24 cellular contexts compared by ENCODE assay signal in the genomic region with DNA sequence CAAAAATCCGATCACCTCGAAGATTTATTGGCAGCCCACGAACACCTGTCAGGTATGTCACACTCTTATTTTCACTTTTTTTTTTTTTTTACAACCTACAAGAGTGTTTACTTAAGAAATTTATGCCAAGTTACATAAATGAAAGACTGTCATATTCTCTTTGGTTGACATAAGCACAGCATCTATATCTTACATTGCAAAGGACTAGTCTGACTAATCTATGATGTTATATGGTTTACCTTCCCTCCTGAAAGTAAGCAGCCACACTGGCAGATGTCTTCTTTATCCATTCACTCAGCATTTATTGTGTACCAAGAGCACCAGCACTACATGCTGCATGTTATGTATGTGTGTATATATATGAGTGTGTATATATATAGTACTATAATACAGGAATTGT.
A peak's percentile ranks its signal among the peaks of the same experiment; 100 is the strongest.
DNase-seq lines count a peak whose midpoint lies in the region; ATAC-seq, FAIRE-seq and TF ChIP-seq lines count a peak whose summit lies in the region.
"Had no signal": no experiment of that assay in that cellular context is flagged by ENCODE, and none has a peak within 500 bp of the region (broad histone marks: within the 10 kb centered on the region; RNA-seq: fewer than 3 reads in every experiment).

No MANE protein-coding gene starts in this region.

- H3K4me3 Mint-ChIP-seq in natural killer cell, result peak overlapping the region; percentile 0
- no peak overlapping the region for H3K4me3 Mint-ChIP-seq in natural killer cell treated with Interleukin-12 subunit alpha and Interleukin-12 subunit beta and Interleukin-15 and Interleukin-18, amount 100 ng/mL, for 72 hours
- H3K4me3 Mint-ChIP-seq: CD14-positive monocyte; CD4-positive, alpha-beta T cell; CD8-positive, alpha-beta memory T cell; HFFc6 had no signal

- H3K9me3 ChIP-seq in H1 (ENCODE audit: insufficient read depth in 2 of 2, low read depth in 1 of 2, low read length in 1 of 2) (no peaks in the 10 kb centered on the region), small intestine (ENCODE audit: control insufficient read depth, low read depth) (no peaks in the 10 kb centered on the region)
- H3K9me3 ChIP-seq: BE2C; BLaER1 treated with 17β-estradiol and CSF1 and Interleukin-3, amounts not matched to agents 10 nM and 100 nM; HAP-1 had no signal

- no peak overlapping the region for H3K14ac ChIP-seq in H1 (ENCODE audit: insufficient read length)

- no peak overlapping the region for H2AFZ ChIP-seq in H1 (ENCODE audit: low read length)
- H2AFZ ChIP-seq: GM23248 had no signal

- no peaks in the 10 kb centered on the region for H3K79me1 ChIP-seq in H1 (ENCODE audit: low read depth, low read length)

- no peak overlapping the region for H2BK5ac ChIP-seq in H1 (ENCODE audit: low read depth, low read length)

- no peaks in the 10 kb centered on the region for H3K36me3 Mint-ChIP-seq in natural killer cell
- no peaks in the 10 kb centered on the region for H3K36me3 Mint-ChIP-seq in natural killer cell treated with Interleukin-12 subunit alpha and Interleukin-12 subunit beta and Interleukin-15 and Interleukin-18, amount 100 ng/mL, for 72 hours
- H3K36me3 Mint-ChIP-seq: CD14-positive monocyte; CD8-positive, alpha-beta memory T cell had no signal

- H3K4me1 Mint-ChIP-seq in natural killer cell, result peaks cover 26 to 29% of the 10 kb centered on the region in 2 donors
- H3K4me1 Mint-ChIP-seq in natural killer cell treated with Interleukin-12 subunit alpha and Interleukin-12 subunit beta and Interleukin-15 and Interleukin-18, amount 100 ng/mL, for 72 hours (ENCODE audit: low read depth in 2 of 2), result peaks cover 19 to 26% of the 10 kb centered on the region in 2 donors
- H3K4me1 Mint-ChIP-seq: CD14-positive monocyte; CD8-positive, alpha-beta memory T cell had no signal

- no peak overlapping the region for H3K9ac ChIP-seq in H1 (replicated peaks in 1 of 4; ENCODE audit: extremely low read depth in 1 of 4, low read depth in 3 of 4, low read length in 3 of 4)
- H3K9ac ChIP-seq: BLaER1 treated with 17β-estradiol and CSF1 and Interleukin-3, amounts not matched to agents 10 nM and 100 nM; GM23248 had no signal

- H3K27ac Mint-ChIP-seq in natural killer cell, result no peak overlapping the region
- no peak overlapping the region for H3K27ac Mint-ChIP-seq in natural killer cell treated with Interleukin-12 subunit alpha and Interleukin-12 subunit beta and Interleukin-15 and Interleukin-18, amount 100 ng/mL, for 72 hours
- H3K27ac Mint-ChIP-seq: CD14-positive monocyte; CD4-positive, alpha-beta T cell; CD8-positive, alpha-beta memory T cell; HFFc6 had no signal

- ATAC-seq in natural killer cell (no peak), GM21360 (IDR thresholded peaks at IDR 0.05; ENCODE audit: unreplicated experiment) (no peak)
- no peak for ATAC-seq in natural killer cell treated with Interleukin-12 subunit alpha and Interleukin-12 subunit beta and Interleukin-15 and Interleukin-18, amount 100 ng/mL, for 72 hours

- peak; percentile 58 for FAIRE-seq in H54 (lab: Jason Lieb, UNC)
- FAIRE-seq in H1 (lab: Jason Lieb, UNC), result peak; percentile 52
- FAIRE-seq in small intestine (lab: Jason Lieb, UNC), result peak; percentile 62
- FAIRE-seq: A204.1, D721Med, G401.6 had no signal

- H2AK5ac ChIP-seq in H1 (ENCODE audit: low read depth, low read length), result no peak overlapping the region

- H4K8ac ChIP-seq in H1 (ENCODE audit: extremely low read depth, insufficient read depth, low read length), result no peak overlapping the region

- no peak overlapping the region for H3K4me2 ChIP-seq in H1 (ENCODE audit: insufficient read depth in 1 of 2, low read depth in 2 of 2, low read length in 2 of 2)
- H3K4me2 ChIP-seq: BLaER1 treated with 17β-estradiol and CSF1 and Interleukin-3, amounts not matched to agents 10 nM and 100 nM had no signal

- no peak overlapping the region for H3K4ac ChIP-seq in H1 (replicated peaks; ENCODE audit: insufficient read length, low read depth, low read length)

- WGBS in H1 (ENCODE audit: extremely low coverage in 1 of 2, insufficient coverage in 1 of 2, insufficient read length in 1 of 2, insufficient replicate concordance in 2 of 2, low coverage in 1 of 2, low lambda C conversion rate in 2 of 2, missing lambda C conversion rate in 1 of 2), 2 experiments, result 94% methylated on average over 3 of the region's 3 CpGs; no CpG with 5 or more reads in 1 of the 2 experiments
- WGBS in small intestine, 3 donors, result 14 to 66% (median 34%) methylated on average over 3 of the region's 3 CpGs

- TF ChIP-seq EP300 in H1 (IDR thresholded peaks at IDR 0.05; ENCODE audit: borderline replicate concordance in 1 of 2, low read depth in 2 of 2, low read length in 2 of 2), result no peak

- H3K4me1 ChIP-seq in H1 (replicated peaks in 1 of 4; ENCODE audit: control insufficient read depth in 3 of 4, insufficient read depth in 4 of 4, low read length in 3 of 4) (no peaks in the 10 kb centered on the region), small intestine (ENCODE audit: control insufficient read depth in 2 of 2, insufficient read depth in 1 of 2, low read depth in 1 of 2, low read length in 1 of 2) (no peaks in the 10 kb centered on the region)
- H3K4me1 ChIP-seq: BE2C, HAP-1 had no signal

- no peaks in the 10 kb centered on the region for H3K27me3 ChIP-seq in H1 (replicated peaks in 1 of 4; ENCODE audit: control insufficient read depth in 3 of 4, extremely low read depth in 1 of 4, insufficient read depth in 3 of 4, low read length in 3 of 4)
- H3K27me3 ChIP-seq in small intestine (ENCODE audit: control insufficient read depth in 2 of 2, insufficient read depth in 2 of 2, low read length in 2 of 2), result no peaks in the 10 kb centered on the region
- H3K27me3 ChIP-seq: BE2C; BLaER1 treated with 17β-estradiol and CSF1 and Interleukin-3, amounts not matched to agents 10 nM and 100 nM had no signal

- H4K20me1 ChIP-seq in H1 (replicated peaks in 1 of 2; ENCODE audit: control insufficient read depth in 1 of 2, insufficient read depth in 2 of 2, low read length in 2 of 2), result no peaks in the 10 kb centered on the region
- H4K20me1 ChIP-seq: BLaER1 treated with 17β-estradiol and CSF1 and Interleukin-3, amounts not matched to agents 10 nM and 100 nM had no signal

- H3K4me3 ChIP-seq in H1 (ENCODE audit: extremely low read depth in 1 of 4, insufficient read depth in 2 of 4, low read depth in 3 of 4, low read length in 4 of 4) (no peak overlapping the region), small intestine (ENCODE audit: low read depth in 1 of 2, low read length in 2 of 2) (no peak overlapping the region)
- H3K4me3 ChIP-seq: BLaER1 treated with 17β-estradiol and CSF1 and Interleukin-3, amounts not matched to agents 10 nM and 100 nM; GM23248; HAP-1 had no signal

- H3K27me3 Mint-ChIP-seq in natural killer cell (ENCODE audit: low read depth in 2 of 2), result no peaks in the 10 kb centered on the region
- no peaks in the 10 kb centered on the region for H3K27me3 Mint-ChIP-seq in natural killer cell treated with Interleukin-12 subunit alpha and Interleukin-12 subunit beta and Interleukin-15 and Interleukin-18, amount 100 ng/mL, for 72 hours

- H3K18ac ChIP-seq in H1 (ENCODE audit: extremely low read depth, low read length), result no peak overlapping the region

- no peak overlapping the region for H2BK15ac ChIP-seq in H1 (ENCODE audit: low read length)

- H3K27ac ChIP-seq in H1 (ENCODE audit: low read depth, low read length) (no peak overlapping the region), small intestine (ENCODE audit: low read depth in 1 of 2, low read length in 1 of 2) (no peak overlapping the region)
- H3K27ac ChIP-seq: 22Rv1; BLaER1 treated with 17β-estradiol and CSF1 and Interleukin-3, amounts not matched to agents 10 nM and 100 nM; GM23248 had no signal

- H3K36me3 ChIP-seq in H1 (ENCODE audit: control insufficient read depth in 2 of 4, insufficient read depth in 4 of 4, low read length in 3 of 4), result no peaks in the 10 kb centered on the region
- H3K36me3 ChIP-seq in small intestine (ENCODE audit: control insufficient read depth in 2 of 2, insufficient read depth in 2 of 2, low read length in 2 of 2), result no peaks in the 10 kb centered on the region
- H3K36me3 ChIP-seq: BE2C; BLaER1 treated with 17β-estradiol and CSF1 and Interleukin-3, amounts not matched to agents 10 nM and 100 nM; HAP-1 had no signal

- no peak overlapping the region for H3K23ac ChIP-seq in H1 (ENCODE audit: insufficient read length)

- no peaks in the 10 kb centered on the region for H3K9me3 Mint-ChIP-seq in natural killer cell
- H3K9me3 Mint-ChIP-seq in natural killer cell treated with Interleukin-12 subunit alpha and Interleukin-12 subunit beta and Interleukin-15 and Interleukin-18, amount 100 ng/mL, for 72 hours, result no peaks in the 10 kb centered on the region
- H3K9me3 Mint-ChIP-seq: CD14-positive monocyte; CD4-positive, alpha-beta T cell; CD8-positive, alpha-beta memory T cell; HFFc6 had no signal

- no peak for TF ChIP-seq RAD21 in H1 (IDR thresholded peaks at IDR 0.05 in 1 of 2, conservative IDR thresholded peaks at IDR 0.05 in 1 of 2; ENCODE audit: low read depth in 2 of 2, low read length in 2 of 2)

- no peaks in the 10 kb centered on the region for H3K23me2 ChIP-seq in H1 (ENCODE audit: low read depth, low read length)

- intact Hi-C loops in natural killer cell (cut with micrococcal nuclease), result no loop called here

- no peak overlapping the region for H2BK120ac ChIP-seq in H1 (replicated peaks; ENCODE audit: low read depth, low read length)

- H3K79me2 ChIP-seq in H1 (ENCODE audit: control insufficient read depth in 1 of 2, insufficient read depth in 2 of 2, low read length in 2 of 2), result no peaks in the 10 kb centered on the region

- TF ChIP-seq CTCF in natural killer cell (IDR thresholded peaks at IDR 0.05), result no peak
- TF ChIP-seq CTCF in H1 (IDR thresholded peaks at IDR 0.05; ENCODE audit: control extremely low read depth in 1 of 3, insufficient read depth in 1 of 3, low read depth in 1 of 3, low read length in 3 of 3), result no peak

- no peak for TF ChIP-seq POLR2A in H54 (IDR thresholded peaks at IDR 0.05; ENCODE audit: low read depth, low read length)
- no peak for TF ChIP-seq POLR2A in H1 (IDR thresholded peaks at IDR 0.05; ENCODE audit: control extremely low read depth in 1 of 2, low read depth in 2 of 2, low read length in 2 of 2)

- POLR2A ChIA-PET in H1 (lab: Charles Lee; ENCODE audit: partially characterized antibody), result no interaction called here

- no peak overlapping the region for H4K91ac ChIP-seq in H1 (replicated peaks; ENCODE audit: insufficient read length, low read length)

- CTCF ChIA-PET in H1 (lab: Charles Lee; ENCODE audit: partially characterized antibody), result no interaction called here

- no peak overlapping the region for H3K56ac ChIP-seq in H1 (replicated peaks; ENCODE audit: insufficient read length, low read depth, low read length)

- no peak for DNase-seq in natural killer cell
- DNase-seq in natural killer cell treated with Interleukin-12 subunit alpha and Interleukin-12 subunit beta and Interleukin-15 and Interleukin-18, amount 100 ng/mL, for 72 hours (ENCODE audit: low spot score), result no peak
- DNase-seq in H54 (ENCODE audit: insufficient read length, low spot score), result no peak
- DNase-seq in H1 (ENCODE audit: low read depth in 1 of 2, low spot score in 2 of 2), result no peak
- no peak for DNase-seq in small intestine
- DNase-seq in cerebellar nuclear complex (lab: John Stamatoyannopoulos, UW), result no peak
- DNase-seq in NCI-H2081 (lab: John Stamatoyannopoulos, UW), result no peak
- DNase-seq: ACHN; AML-193; BE2C; CD4-positive, alpha-beta T cell; CD8-positive, alpha-beta memory T cell; DMS 273 treated with DMSO at 0.1 percent for 48 hours; DND-41; GM23248; HFFc6 had no signal

- no peak overlapping the region for H4K5ac ChIP-seq in H1 (ENCODE audit: insufficient read length, low read depth, low read length)

- no peak overlapping the region for H2BK20ac ChIP-seq in H1 (ENCODE audit: low read length)

- H2BK12ac ChIP-seq in H1 (ENCODE audit: low read depth, low read length), result no peak overlapping the region
